ENCODE assay signal across 8 cellular contexts in genomic region chr4:1012031-1012739, GRCh38. TPM values are rescaled to one million over a fixed set of nuclear protein-coding genes. Genes with fewer than 3 reads are reported as not detected.
DNase-seq lines count a peak whose midpoint lies in the region; ATAC-seq and TF ChIP-seq lines count a peak whose summit lies in the region.

No MANE protein-coding gene starts in this region.

- CTCF ChIA-PET in WTC11 (lab: Charles Lee), result no interaction called here

- 0 out of 2 replicates have a peak, but pooled peaks cover 2% of the 10 kb centered on the region for H3K9me3 Mint-ChIP-seq in WTC11
- peaks cover 16% of the 10 kb centered on the region for H3K9me3 Mint-ChIP-seq in nephron progenitor cell

- H3K27me3 Mint-ChIP-seq in WTC11 (ENCODE audit: low read depth), result peaks cover 33% of the 10 kb centered on the region
- peaks cover 29% of the 10 kb centered on the region for H3K27me3 Mint-ChIP-seq in nephron progenitor cell (ENCODE audit: low read depth, poor library complexity)

- H3K4me1 Mint-ChIP-seq in WTC11, result peaks cover 10% of the 10 kb centered on the region
- peaks cover 32% of the 10 kb centered on the region for H3K4me1 Mint-ChIP-seq in nephron progenitor cell

- H3K36me3 Mint-ChIP-seq in WTC11 (no peaks in the 10 kb centered on the region), nephron progenitor cell (ENCODE audit: low read depth) (peaks cover 8% of the 10 kb centered on the region)

- H3K27ac Mint-ChIP-seq in WTC11, result no peak overlapping the region
- H3K27ac Mint-ChIP-seq in nephron progenitor cell, result no peak overlapping the region

- POLR2A ChIA-PET in WTC11 (lab: Charles Lee), result no interaction called here

- H3K4me3 Mint-ChIP-seq in WTC11, result peak overlapping the region; percentile 44; the same call in 1 of the 2 replicates
- peak overlapping the region; percentile 71 for H3K4me3 Mint-ChIP-seq in nephron progenitor cell

- ATAC-seq in WTC11 (no peak), HG02981 (IDR thresholded peaks at IDR 0.05; ENCODE audit: unreplicated experiment) (no peak)

- TF ChIP-seq CTCF in WTC11 (IDR thresholded peaks at IDR 0.05), result no peak
- TF ChIP-seq CTCF in nephron progenitor cell (IDR thresholded peaks at IDR 0.05), result no peak

- DNase-seq in stimulated activated CD4-positive, alpha-beta T cell treated with anti-CD3 and anti-CD28 coated beads, Interleukin-12 subunit alpha, Interleukin-12 subunit beta, amount 100 ng/mL, for 4 hours, result peak; percentile 27
- DNase-seq in stimulated activated CD4-positive, alpha-beta T cell treated with anti-CD3 and anti-CD28 coated beads, Interleukin-2, amount 100 ng/mL, for 48 hours, result no peak
- DNase-seq in WTC11 (ENCODE audit: low spot score), result peak; percentile 45
- peak; percentile 24 for DNase-seq in effector CD8-positive, alpha-beta T cell (lab: John Stamatoyannopoulos, UW)
- DNase-seq in nephron progenitor cell, result peak; percentile 56
- DNase-seq in hepatic stellate cell (ENCODE audit: low spot score), result no peak
- no peak for DNase-seq in ureter (ENCODE audit: low spot score)

TF ChIP-seq in WTC11, 78 proteins besides CTCF, POLR2A, EP300 and RAD21:
- TF ChIP-seq, protein P1, sequence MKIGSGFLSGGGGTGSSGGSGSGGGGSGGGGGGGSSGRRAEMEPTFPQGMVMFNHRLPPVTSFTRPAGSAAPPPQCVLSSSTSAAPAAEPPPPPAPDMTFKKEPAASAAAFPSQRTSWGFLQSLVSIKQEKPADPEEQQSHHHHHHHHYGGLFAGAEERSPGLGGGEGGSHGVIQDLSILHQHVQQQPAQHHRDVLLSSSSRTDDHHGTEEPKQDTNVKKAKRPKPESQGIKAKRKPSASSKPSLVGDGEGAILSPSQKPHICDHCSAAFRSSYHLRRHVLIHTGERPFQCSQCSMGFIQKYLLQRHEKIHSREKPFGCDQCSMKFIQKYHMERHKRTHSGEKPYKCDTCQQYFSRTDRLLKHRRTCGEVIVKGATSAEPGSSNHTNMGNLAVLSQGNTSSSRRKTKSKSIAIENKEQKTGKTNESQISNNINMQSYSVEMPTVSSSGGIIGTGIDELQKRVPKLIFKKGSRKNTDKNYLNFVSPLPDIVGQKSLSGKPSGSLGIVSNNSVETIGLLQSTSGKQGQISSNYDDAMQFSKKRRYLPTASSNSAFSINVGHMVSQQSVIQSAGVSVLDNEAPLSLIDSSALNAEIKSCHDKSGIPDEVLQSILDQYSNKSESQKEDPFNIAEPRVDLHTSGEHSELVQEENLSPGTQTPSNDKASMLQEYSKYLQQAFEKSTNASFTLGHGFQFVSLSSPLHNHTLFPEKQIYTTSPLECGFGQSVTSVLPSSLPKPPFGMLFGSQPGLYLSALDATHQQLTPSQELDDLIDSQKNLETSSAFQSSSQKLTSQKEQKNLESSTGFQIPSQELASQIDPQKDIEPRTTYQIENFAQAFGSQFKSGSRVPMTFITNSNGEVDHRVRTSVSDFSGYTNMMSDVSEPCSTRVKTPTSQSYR (CRISPR knock-in tag; IDR thresholded peaks at IDR 0.05), result no peak
- no peak for TF ChIP-seq TCF7 (CRISPR knock-in tag; IDR thresholded peaks at IDR 0.05; ENCODE audit: low read depth)
- TF ChIP-seq ZNF423 (CRISPR knock-in tag; IDR thresholded peaks at IDR 0.05), result peak; percentile 70
- TF ChIP-seq, protein P2, sequence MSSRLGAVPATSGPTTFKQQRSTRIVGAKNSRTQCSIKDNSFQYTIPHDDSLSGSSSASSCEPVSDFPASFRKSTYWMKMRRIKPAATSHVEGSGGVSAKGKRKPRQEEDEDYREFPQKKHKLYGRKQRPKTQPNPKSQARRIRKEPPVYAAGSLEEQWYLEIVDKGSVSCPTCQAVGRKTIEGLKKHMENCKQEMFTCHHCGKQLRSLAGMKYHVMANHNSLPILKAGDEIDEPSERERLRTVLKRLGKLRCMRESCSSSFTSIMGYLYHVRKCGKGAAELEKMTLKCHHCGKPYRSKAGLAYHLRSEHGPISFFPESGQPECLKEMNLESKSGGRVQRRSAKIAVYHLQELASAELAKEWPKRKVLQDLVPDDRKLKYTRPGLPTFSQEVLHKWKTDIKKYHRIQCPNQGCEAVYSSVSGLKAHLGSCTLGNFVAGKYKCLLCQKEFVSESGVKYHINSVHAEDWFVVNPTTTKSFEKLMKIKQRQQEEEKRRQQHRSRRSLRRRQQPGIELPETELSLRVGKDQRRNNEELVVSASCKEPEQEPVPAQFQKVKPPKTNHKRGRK (CRISPR knock-in tag; IDR thresholded peaks at IDR 0.05; ENCODE audit: borderline replicate concordance), result no peak
- peak; percentile 29; the same call in 1 of the 2 replicates for TF ChIP-seq SP1 (CRISPR knock-in tag; conservative IDR thresholded peaks at IDR 0.05)

RNA-seq across cellular contexts. Expression of gene FGFRL1, which starts 0.8 kb away (rescaled TPM):
- total RNA-seq in WTC11 (2021), result 25.9 to 30.6 TPM (median 27.3 TPM) in 3 replicates
- 13.0 TPM for total RNA-seq in ureter

RNA-seq across cellular contexts. Expression of gene SLC26A1, which starts 19.0 kb away (rescaled TPM):
- total RNA-seq in WTC11 (2021) (0.14 to 0.85 TPM (median 0.25 TPM) in 3 replicates), ureter (0.18 TPM)

RNA-seq across cellular contexts. Expression of gene IDUA, which starts 25.3 kb away (rescaled TPM):
- total RNA-seq in WTC11 (2021) (8.5 to 9.7 TPM (median 8.7 TPM) in 3 replicates), ureter (76.4 TPM)

RNA-seq across cellular contexts. Expression of gene DGKQ, which starts 38.8 kb away (rescaled TPM):
- 15.7 to 19.3 TPM (median 16.9 TPM) in 3 replicates for total RNA-seq in WTC11 (2021)
- 17.0 TPM for total RNA-seq in ureter

Comparison
In these comparisons a context has a peak if more than half of its experiments do, and no peak if none do; other contexts are left out.
1. DNase-seq: peak in stimulated activated CD4-positive, alpha-beta T cell treated with anti-CD3 and anti-CD28 coated beads, Interleukin-12 subunit alpha, Interleukin-12 subunit beta, amount 100 ng/mL, for 4 hours (single experiment), WTC11 (single experiment), effector CD8-positive, alpha-beta T cell (single experiment) and nephron progenitor cell (single experiment); none in stimulated activated CD4-positive, alpha-beta T cell treated with anti-CD3 and anti-CD28 coated beads, Interleukin-2, amount 100 ng/mL, for 48 hours (0 of 2), hepatic stellate cell (single experiment) and ureter (single experiment).